In the genomic region with DNA sequence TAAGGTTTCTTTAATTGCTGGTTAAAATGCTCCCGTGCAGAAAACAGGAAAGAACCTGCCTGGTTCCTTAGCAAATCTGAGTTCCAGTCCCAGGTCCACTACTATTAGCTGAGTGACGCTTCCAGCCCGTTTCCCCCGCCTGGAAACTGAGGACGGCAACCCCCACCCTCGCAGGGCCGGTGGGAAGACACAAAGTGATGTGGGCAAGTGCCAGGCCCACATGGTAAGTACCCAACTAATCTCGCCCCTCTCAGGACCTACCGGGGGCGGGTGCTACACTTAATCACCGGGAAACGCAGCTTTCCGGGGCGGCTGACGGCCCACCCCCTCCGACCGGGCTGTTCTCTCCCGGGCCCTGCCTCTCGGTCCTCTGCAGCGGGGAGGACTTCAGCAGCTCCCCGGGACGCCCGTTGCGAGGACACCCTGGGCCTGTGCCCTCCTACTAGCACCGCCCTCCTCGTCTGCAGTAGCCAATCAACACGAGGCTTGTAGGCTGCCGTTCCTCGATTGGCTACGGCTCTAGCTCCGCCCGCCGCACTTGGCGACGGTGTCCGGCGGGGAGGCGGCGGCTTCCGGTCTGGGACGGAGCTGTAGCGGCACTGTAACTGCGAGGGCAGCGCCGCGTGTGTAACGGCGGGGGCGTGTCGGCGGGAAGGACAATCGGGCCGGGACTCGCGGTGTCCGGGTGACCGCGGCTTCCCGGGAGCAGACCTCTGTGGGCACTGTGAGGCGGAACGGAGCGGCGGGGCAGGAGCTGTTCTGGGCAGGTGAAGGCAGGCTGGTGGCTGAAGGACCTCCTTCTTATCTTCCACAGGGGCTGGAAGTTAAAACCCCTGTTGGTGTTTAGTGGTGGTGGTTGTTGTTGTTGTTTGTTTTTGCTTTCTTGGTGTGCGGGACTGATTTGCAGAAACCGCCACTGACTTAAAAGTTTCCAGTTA, we compare ENCODE assay signal across 1 cellular context.
TF ChIP-seq lines count a peak whose summit lies in the region.

A gene with protein sequence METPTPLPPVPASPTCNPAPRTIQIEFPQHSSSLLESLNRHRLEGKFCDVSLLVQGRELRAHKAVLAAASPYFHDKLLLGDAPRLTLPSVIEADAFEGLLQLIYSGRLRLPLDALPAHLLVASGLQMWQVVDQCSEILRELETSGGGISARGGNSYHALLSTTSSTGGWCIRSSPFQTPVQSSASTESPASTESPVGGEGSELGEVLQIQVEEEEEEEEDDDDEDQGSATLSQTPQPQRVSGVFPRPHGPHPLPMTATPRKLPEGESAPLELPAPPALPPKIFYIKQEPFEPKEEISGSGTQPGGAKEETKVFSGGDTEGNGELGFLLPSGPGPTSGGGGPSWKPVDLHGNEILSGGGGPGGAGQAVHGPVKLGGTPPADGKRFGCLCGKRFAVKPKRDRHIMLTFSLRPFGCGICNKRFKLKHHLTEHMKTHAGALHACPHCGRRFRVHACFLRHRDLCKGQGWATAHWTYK (plus strand): TSS at position 568 of the 938 bp plus-strand sequence. CDS start 525 bp downstream, outside the sequence.

TF ChIP-seq in K562, 482 proteins besides CTCF, POLR2A, EP300 and RAD21 (continued from another document):
- TF ChIP-seq L3MBTL2 (IDR thresholded peaks at IDR 0.05) (peak; percentile 97), RUNX1 (IDR thresholded peaks at IDR 0.05; ENCODE audit: low read depth) (0 out of 2 replicates have a peak, but pooled peaks have one; percentile 21), TFAM (CRISPR knock-in tag; conservative IDR thresholded peaks at IDR 0.05) (no peak), MECOM (CRISPR knock-in tag; IDR thresholded peaks at IDR 0.05) (no peak), SNRNP70 (optimal IDR thresholded peaks at IDR 0.05; ENCODE audit: low read depth, low read length) (no peak), TCF7 (IDR thresholded peaks at IDR 0.05; ENCODE audit: borderline replicate concordance) (no peak), CCNT2 (IDR thresholded peaks at IDR 0.05; ENCODE audit: borderline replicate concordance, extremely low read depth, insufficient read length, low read depth, low read length) (peak; percentile 89), HDAC6 (IDR thresholded peaks at IDR 0.05; ENCODE audit: low read depth, low read length) (no peak), ZNF436 (CRISPR knock-in tag; IDR thresholded peaks at IDR 0.05) (no peak), BRCA1 (IDR thresholded peaks at IDR 0.05) (no peak), BRCA1 (CRISPR knock-in tag; IDR thresholded peaks at IDR 0.05) (no peak; the same call in 1 of the 2 replicates), PML (IDR thresholded peaks at IDR 0.05; ENCODE audit: low read length) (peak; percentile 67; the same call in 1 of the 2 replicates), MCM5 (IDR thresholded peaks at IDR 0.05; ENCODE audit: low read depth) (no peak), FOXM1 (IDR thresholded peaks at IDR 0.05; ENCODE audit: low read depth) (no peak; the same call in 1 of the 2 replicates), FOXM1 (CRISPR knock-in tag; IDR thresholded peaks at IDR 0.05; ENCODE audit: low read depth) (peak; percentile 95)
- TF ChIP-seq, protein P1, sequence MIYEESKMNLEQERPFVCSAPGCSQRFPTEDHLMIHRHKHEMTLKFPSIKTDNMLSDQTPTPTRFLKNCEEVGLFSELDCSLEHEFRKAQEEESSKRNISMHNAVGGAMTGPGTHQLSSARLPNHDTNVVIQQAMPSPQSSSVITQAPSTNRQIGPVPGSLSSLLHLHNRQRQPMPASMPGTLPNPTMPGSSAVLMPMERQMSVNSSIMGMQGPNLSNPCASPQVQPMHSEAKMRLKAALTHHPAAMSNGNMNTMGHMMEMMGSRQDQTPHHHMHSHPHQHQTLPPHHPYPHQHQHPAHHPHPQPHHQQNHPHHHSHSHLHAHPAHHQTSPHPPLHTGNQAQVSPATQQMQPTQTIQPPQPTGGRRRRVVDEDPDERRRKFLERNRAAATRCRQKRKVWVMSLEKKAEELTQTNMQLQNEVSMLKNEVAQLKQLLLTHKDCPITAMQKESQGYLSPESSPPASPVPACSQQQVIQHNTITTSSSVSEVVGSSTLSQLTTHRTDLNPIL (CRISPR knock-in tag; IDR thresholded peaks at IDR 0.05): no peak
- TF ChIP-seq, protein P2, sequence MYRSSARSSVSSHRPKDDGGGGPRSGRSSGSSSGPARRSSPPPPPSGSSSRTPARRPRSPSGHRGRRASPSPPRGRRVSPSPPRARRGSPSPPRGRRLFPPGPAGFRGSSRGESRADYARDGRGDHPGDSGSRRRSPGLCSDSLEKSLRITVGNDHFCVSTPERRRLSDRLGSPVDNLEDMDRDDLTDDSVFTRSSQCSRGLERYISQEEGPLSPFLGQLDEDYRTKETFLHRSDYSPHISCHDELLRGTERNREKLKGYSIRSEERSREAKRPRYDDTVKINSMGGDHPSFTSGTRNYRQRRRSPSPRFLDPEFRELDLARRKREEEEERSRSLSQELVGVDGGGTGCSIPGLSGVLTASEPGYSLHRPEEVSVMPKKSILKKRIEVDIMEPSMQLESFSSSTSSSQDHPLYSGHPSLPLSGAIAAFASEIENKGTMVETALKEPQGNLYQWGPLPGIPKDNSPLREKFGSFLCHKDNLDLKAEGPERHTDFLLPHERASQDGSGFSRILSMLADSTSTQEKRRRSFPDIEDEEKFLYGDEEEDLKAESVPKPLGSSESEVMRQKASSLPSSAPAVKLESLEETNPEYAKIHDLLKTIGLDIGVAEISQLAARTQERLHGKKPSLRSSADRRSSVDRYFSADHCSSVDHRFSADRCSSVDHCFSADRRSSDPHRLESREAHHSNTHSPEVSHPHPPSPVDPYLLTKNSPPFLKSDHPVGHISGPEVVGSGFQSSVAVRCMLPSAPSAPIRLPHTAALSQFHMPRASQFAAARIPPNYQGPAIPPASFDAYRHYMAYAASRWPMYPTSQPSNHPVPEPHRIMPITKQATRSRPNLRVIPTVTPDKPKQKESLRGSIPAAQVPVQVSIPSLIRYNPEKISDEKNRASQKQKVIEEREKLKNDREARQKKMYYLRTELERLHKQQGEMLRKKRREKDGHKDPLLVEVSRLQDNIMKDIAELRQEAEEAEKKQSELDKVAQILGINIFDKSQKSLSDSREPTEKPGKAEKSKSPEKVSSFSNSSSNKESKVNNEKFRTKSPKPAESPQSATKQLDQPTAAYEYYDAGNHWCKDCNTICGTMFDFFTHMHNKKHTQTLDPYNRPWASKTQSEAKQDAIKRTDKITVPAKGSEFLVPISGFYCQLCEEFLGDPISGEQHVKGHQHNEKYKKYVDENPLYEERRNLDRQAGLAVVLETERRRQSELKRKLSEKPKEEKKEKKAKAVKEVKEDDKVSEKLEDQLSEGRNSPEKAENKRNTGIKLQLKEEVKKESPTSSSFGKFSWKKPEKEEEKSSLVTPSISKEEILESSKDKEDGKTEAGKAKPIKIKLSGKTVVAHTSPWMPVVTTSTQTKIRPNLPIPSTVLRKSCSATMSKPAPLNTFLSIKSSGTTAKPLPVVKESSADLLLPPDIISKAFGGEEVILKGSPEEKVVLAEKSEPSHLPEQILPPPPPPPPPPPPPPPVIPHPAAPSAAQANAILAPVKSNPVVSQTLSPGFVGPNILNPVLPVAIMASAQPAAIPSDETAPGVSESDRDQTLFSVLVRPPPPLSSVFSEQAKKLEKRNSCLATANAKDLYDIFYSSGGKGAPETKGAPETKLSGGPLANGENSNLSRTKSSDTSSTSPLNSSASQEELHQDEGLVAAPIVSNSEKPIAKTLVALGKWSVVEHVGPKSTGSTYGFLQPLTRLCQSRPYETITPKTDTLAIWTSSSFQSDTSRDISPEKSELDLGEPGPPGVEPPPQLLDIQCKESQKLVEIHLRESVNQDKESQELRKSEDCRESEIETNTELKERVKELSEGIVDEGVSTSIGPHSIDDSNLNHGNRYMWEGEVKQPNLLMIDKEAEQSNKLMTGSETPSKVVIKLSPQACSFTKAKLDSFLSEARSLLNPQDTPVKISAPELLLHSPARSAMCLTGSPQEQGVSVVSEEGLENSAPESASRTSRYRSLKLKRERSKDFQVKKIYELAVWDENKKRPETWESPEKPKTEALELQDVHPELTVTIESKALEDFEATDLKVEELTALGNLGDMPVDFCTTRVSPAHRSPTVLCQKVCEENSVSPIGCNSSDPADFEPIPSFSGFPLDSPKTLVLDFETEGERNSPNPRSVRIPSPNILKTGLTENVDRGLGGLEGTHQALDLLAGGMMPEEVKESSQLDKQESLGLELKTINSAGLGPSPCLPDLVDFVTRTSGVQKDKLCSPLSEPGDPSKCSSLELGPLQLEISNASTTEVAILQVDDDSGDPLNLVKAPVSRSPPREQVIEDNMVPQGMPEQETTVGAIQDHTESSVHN (IDR thresholded peaks at IDR 0.05; ENCODE audit: borderline replicate concordance in 1 of 2, low read depth in 1 of 2): no peak
- TF ChIP-seq, protein P3, sequence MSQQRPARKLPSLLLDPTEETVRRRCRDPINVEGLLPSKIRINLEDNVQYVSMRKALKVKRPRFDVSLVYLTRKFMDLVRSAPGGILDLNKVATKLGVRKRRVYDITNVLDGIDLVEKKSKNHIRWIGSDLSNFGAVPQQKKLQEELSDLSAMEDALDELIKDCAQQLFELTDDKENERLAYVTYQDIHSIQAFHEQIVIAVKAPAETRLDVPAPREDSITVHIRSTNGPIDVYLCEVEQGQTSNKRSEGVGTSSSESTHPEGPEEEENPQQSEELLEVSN (IDR thresholded peaks at IDR 0.05; ENCODE audit: borderline replicate concordance in 1 of 2, extremely low read depth in 1 of 2, insufficient read depth in 1 of 2, insufficient read length in 1 of 2, low read depth in 1 of 2, low read length in 1 of 2, poor library complexity in 1 of 2, severe bottlenecking in 1 of 2): peak; percentile 94 to 98
- TF ChIP-seq, protein P4, sequence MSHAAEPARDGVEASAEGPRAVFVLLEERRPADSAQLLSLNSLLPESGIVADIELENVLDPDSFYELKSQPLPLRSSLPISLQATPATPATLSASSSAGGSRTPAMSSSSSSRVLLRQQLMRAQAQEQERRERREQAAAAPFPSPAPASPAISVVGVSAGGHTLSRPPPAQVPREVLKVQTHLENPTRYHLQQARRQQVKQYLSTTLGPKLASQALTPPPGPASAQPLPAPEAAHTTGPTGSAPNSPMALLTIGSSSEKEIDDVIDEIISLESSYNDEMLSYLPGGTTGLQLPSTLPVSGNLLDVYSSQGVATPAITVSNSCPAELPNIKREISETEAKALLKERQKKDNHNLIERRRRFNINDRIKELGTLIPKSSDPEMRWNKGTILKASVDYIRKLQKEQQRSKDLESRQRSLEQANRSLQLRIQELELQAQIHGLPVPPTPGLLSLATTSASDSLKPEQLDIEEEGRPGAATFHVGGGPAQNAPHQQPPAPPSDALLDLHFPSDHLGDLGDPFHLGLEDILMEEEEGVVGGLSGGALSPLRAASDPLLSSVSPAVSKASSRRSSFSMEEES (CRISPR knock-in tag; IDR thresholded peaks at IDR 0.05): no peak
- TF ChIP-seq, protein P5, sequence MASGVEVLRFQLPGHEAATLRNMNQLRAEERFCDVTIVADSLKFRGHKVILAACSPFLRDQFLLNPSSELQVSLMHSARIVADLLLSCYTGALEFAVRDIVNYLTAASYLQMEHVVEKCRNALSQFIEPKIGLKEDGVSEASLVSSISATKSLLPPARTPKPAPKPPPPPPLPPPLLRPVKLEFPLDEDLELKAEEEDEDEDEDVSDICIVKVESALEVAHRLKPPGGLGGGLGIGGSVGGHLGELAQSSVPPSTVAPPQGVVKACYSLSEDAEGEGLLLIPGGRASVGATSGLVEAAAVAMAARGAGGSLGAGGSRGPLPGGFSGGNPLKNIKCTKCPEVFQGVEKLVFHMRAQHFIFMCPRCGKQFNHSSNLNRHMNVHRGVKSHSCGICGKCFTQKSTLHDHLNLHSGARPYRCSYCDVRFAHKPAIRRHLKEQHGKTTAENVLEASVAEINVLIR (CRISPR knock-in tag; IDR thresholded peaks at IDR 0.05): 0 out of 2 replicates have a peak, but pooled peaks have one; percentile 68
- TF ChIP-seq, protein P6, sequence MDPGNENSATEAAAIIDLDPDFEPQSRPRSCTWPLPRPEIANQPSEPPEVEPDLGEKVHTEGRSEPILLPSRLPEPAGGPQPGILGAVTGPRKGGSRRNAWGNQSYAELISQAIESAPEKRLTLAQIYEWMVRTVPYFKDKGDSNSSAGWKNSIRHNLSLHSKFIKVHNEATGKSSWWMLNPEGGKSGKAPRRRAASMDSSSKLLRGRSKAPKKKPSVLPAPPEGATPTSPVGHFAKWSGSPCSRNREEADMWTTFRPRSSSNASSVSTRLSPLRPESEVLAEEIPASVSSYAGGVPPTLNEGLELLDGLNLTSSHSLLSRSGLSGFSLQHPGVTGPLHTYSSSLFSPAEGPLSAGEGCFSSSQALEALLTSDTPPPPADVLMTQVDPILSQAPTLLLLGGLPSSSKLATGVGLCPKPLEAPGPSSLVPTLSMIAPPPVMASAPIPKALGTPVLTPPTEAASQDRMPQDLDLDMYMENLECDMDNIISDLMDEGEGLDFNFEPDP (CRISPR knock-in tag; IDR thresholded peaks at IDR 0.05): no peak
